Comparison of ENCODE assay signal across 1 cellular context in genomic region chr7:118080947-118081346, GRCh38.
TF ChIP-seq lines count a peak whose summit lies in the region.

No MANE protein-coding gene starts in this region.

TF ChIP-seq in HepG2, 621 proteins besides CTCF, POLR2A, EP300 and RAD21 (continued from another document):
- TF ChIP-seq, protein P1, sequence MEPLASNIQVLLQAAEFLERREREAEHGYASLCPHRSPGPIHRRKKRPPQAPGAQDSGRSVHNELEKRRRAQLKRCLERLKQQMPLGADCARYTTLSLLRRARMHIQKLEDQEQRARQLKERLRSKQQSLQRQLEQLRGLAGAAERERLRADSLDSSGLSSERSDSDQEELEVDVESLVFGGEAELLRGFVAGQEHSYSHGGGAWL (CRISPR knock-in tag; IDR thresholded peaks at IDR 0.05), result no peak
- TF ChIP-seq, protein P2, sequence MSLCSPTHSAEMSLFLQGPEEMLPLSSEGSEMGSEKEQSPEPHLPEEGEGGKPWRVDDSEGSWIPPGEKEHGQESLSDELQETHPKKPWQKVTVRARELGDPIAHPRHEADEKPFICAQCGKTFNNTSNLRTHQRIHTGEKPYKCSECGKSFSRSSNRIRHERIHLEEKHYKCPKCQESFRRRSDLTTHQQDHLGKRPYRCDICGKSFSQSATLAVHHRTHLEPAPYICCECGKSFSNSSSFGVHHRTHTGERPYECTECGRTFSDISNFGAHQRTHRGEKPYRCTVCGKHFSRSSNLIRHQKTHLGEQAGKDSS (CRISPR knock-in tag; IDR thresholded peaks at IDR 0.05; ENCODE audit: borderline replicate concordance, low read depth), result no peak
- no peak for TF ChIP-seq FLYWCH1 (CRISPR knock-in tag; IDR thresholded peaks at IDR 0.05)
- TF ChIP-seq ATF6 (CRISPR knock-in tag; conservative IDR thresholded peaks at IDR 0.05), result no peak
- TF ChIP-seq ZFP37 (CRISPR knock-in tag; IDR thresholded peaks at IDR 0.05; ENCODE audit: borderline replicate concordance), result no peak
- TF ChIP-seq ZNF33A (CRISPR knock-in tag; IDR thresholded peaks at IDR 0.05; ENCODE audit: borderline replicate concordance), result no peak
- no peak for TF ChIP-seq EEA1 (CRISPR knock-in tag; IDR thresholded peaks at IDR 0.05; ENCODE audit: borderline replicate concordance)
- no peak for TF ChIP-seq DMTF1 (CRISPR knock-in tag; IDR thresholded peaks at IDR 0.05)
- no peak for TF ChIP-seq GTF2F1 (IDR thresholded peaks at IDR 0.05; ENCODE audit: low read length)
- TF ChIP-seq, protein P3, sequence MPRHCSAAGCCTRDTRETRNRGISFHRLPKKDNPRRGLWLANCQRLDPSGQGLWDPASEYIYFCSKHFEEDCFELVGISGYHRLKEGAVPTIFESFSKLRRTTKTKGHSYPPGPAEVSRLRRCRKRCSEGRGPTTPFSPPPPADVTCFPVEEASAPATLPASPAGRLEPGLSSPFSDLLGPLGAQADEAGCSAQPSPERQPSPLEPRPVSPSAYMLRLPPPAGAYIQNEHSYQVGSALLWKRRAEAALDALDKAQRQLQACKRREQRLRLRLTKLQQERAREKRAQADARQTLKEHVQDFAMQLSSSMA (CRISPR knock-in tag; IDR thresholded peaks at IDR 0.05), result no peak
- TF ChIP-seq TGIF2 (CRISPR knock-in tag; IDR thresholded peaks at IDR 0.05), result no peak
- TF ChIP-seq ZNF12 (CRISPR knock-in tag; IDR thresholded peaks at IDR 0.05), result no peak
- TF ChIP-seq ZNF780A (CRISPR knock-in tag; IDR thresholded peaks at IDR 0.05), result no peak
- TF ChIP-seq RBAK (CRISPR knock-in tag; IDR thresholded peaks at IDR 0.05), result no peak
